Comparison of ENCODE assay signal across 26 cellular contexts in genomic region chr10:58645762-58646161, GRCh38.
DNase-seq lines count a peak whose midpoint lies in the region; ATAC-seq, FAIRE-seq and TF ChIP-seq lines count a peak whose summit lies in the region.
"Had no signal": no experiment of that assay in that cellular context is flagged by ENCODE, and none has a peak within 500 bp of the region (broad histone marks: within the 10 kb centered on the region; RNA-seq: fewer than 3 reads in every experiment).

No MANE protein-coding gene starts in this region.

- peaks cover 83% of the 10 kb centered on the region for H3K4me1 Mint-ChIP-seq in nephron
- H3K4me1 Mint-ChIP-seq: activated CD8-positive, alpha-beta memory T cell treated with anti-CD3 and anti-CD28 coated beads, Interleukin-2, amount 10 ng/mL, durations not matched to agents 7 days and 5 days had no signal

- POLR2A ChIA-PET in A549 (lab: Yijun Ruan, JAX) = no interaction called here

- H3K4me3 ChIP-seq in A549 (no peak overlapping the region), esophagus muscularis mucosa (peak overlapping the region; percentile 1 to 37 (median 17))
- H3K4me3 ChIP-seq: HAP-1 had no signal

- no peaks in the 10 kb centered on the region for H3K36me3 Mint-ChIP-seq in nephron (ENCODE audit: low read depth)
- H3K36me3 Mint-ChIP-seq: activated CD8-positive, alpha-beta memory T cell treated with anti-CD3 and anti-CD28 coated beads, Interleukin-2, amount 10 ng/mL, durations not matched to agents 7 days and 5 days; natural killer cell treated with Interleukin-12 subunit alpha and Interleukin-12 subunit beta and Interleukin-15 and Interleukin-18, amount 100 ng/mL, for 72 hours had no signal

- no peak for TF ChIP-seq RAD21 in A549 (conservative IDR thresholded peaks at IDR 0.05 in 1 of 2, IDR thresholded peaks at IDR 0.05 in 1 of 2)

- peak overlapping the region; percentile 20; the same call in 2 of the 3 replicates for H3K4me2 ChIP-seq in A549

- H3K27me3 ChIP-seq in esophagus muscularis mucosa = no peaks in the 10 kb centered on the region

- no peak for TF ChIP-seq EP300 in A549 (IDR thresholded peaks at IDR 0.05)
- no peak for TF ChIP-seq EP300 in esophagus muscularis mucosa (IDR thresholded peaks at IDR 0.05)

- H3K4me1 ChIP-seq in A549 = peaks cover 85% of the 10 kb centered on the region
- peaks cover 7 to 84% (median 78%) of the 10 kb centered on the region in 4 donors for H3K4me1 ChIP-seq in esophagus muscularis mucosa

- no peak overlapping the region for H3K4me3 Mint-ChIP-seq in nephron
- H3K4me3 Mint-ChIP-seq: activated CD8-positive, alpha-beta memory T cell treated with anti-CD3 and anti-CD28 coated beads, Interleukin-2, amount 10 ng/mL, durations not matched to agents 7 days and 5 days; natural killer cell treated with Interleukin-12 subunit alpha and Interleukin-12 subunit beta and Interleukin-15 and Interleukin-18, amount 100 ng/mL, for 72 hours had no signal

- peak overlapping the region in 2 of 3 experiments; percentile 34 to 57 for H3K27ac Mint-ChIP-seq in nephron
- H3K27ac Mint-ChIP-seq: activated CD8-positive, alpha-beta memory T cell treated with anti-CD3 and anti-CD28 coated beads, Interleukin-2, amount 10 ng/mL, durations not matched to agents 7 days and 5 days; natural killer cell treated with Interleukin-12 subunit alpha and Interleukin-12 subunit beta and Interleukin-15 and Interleukin-18, amount 100 ng/mL, for 72 hours; progenitor cell of endocrine pancreas had no signal

- H3K36me3 ChIP-seq in esophagus muscularis mucosa = no peaks in the 10 kb centered on the region
- H3K36me3 ChIP-seq: HAP-1 had no signal

- no peak for TF ChIP-seq POLR2A in A549 (IDR thresholded peaks at IDR 0.05; ENCODE audit: low read length)
- TF ChIP-seq POLR2A in esophagus muscularis mucosa (IDR thresholded peaks at IDR 0.05; ENCODE audit: low read depth) = no peak

- no peak for ATAC-seq in A549
- ATAC-seq in HG02884 (IDR thresholded peaks at IDR 0.05; ENCODE audit: unreplicated experiment) = no peak
- ATAC-seq in HG02588 (IDR thresholded peaks at IDR 0.05; ENCODE audit: unreplicated experiment) = no peak
- ATAC-seq in HG03025 (IDR thresholded peaks at IDR 0.05; ENCODE audit: low FRiP score, unreplicated experiment) = no peak
- ATAC-seq: activated CD8-positive, alpha-beta memory T cell treated with anti-CD3 and anti-CD28 coated beads, Interleukin-2, amount 10 ng/mL, durations not matched to agents 7 days and 5 days; HepG2; natural killer cell treated with Interleukin-12 subunit alpha and Interleukin-12 subunit beta and Interleukin-15 and Interleukin-18, amount 100 ng/mL, for 72 hours had no signal

- H3K27ac ChIP-seq in A549 (peak overlapping the region; percentile 15 to 50; a peak in 4 of 6 replicates), VCaP (peak overlapping the region; percentile 65), esophagus muscularis mucosa (replicated peaks in 1 of 4) (peak overlapping the region; percentile 58 to 75 (median 68))

- no peaks in the 10 kb centered on the region for H3K27me3 Mint-ChIP-seq in nephron (ENCODE audit: low read depth)
- H3K27me3 Mint-ChIP-seq: activated CD8-positive, alpha-beta memory T cell treated with anti-CD3 and anti-CD28 coated beads, Interleukin-2, amount 10 ng/mL, durations not matched to agents 7 days and 5 days; natural killer cell treated with Interleukin-12 subunit alpha and Interleukin-12 subunit beta and Interleukin-15 and Interleukin-18, amount 100 ng/mL, for 72 hours; progenitor cell of endocrine pancreas had no signal

- no peaks in the 10 kb centered on the region for H3K9me3 ChIP-seq in A549
- H3K9me3 ChIP-seq in esophagus muscularis mucosa = no peaks in the 10 kb centered on the region
- H3K9me3 ChIP-seq: HAP-1 had no signal

- intact Hi-C loops in esophagus muscularis mucosa (cut with DNase I) = loop anchor here (10.0 kb wide), 1 partner anchor 59 kb away; no protein-coding TSS in a partner anchor

- H3K9me3 Mint-ChIP-seq in nephron = no peaks in the 10 kb centered on the region
- H3K9me3 Mint-ChIP-seq: natural killer cell treated with Interleukin-12 subunit alpha and Interleukin-12 subunit beta and Interleukin-15 and Interleukin-18, amount 100 ng/mL, for 72 hours had no signal

- FAIRE-seq in A549 (lab: Jason Lieb, UNC) = no peak
- FAIRE-seq: GM19239, HepG2, TTC549, urothelium cell line had no signal

- no peak for TF ChIP-seq CTCF in A549 (IDR thresholded peaks at IDR 0.05)
- no peak for TF ChIP-seq CTCF in VCaP (conservative IDR thresholded peaks at IDR 0.05)
- TF ChIP-seq CTCF in esophagus muscularis mucosa (IDR thresholded peaks at IDR 0.05) = no peak
- no peak for TF ChIP-seq CTCF in nephron (IDR thresholded peaks at IDR 0.05; ENCODE audit: unreplicated experiment in 3 of 3)

- CTCF ChIA-PET in A549 (lab: Yijun Ruan, JAX) = no interaction called here

- DNase-seq in A549 (ENCODE audit: low read depth in 1 of 2, low spot score in 1 of 2) (no peak), esophagus muscularis mucosa (ENCODE audit: extremely low spot score) (no peak), KG1 (lab: John Stamatoyannopoulos, UW) (no peak)
- DNase-seq: activated CD4-positive, alpha-beta T cell treated with anti-CD3 and anti-CD28 coated beads for 48 hours; activated CD8-positive, alpha-beta memory T cell treated with anti-CD3 and anti-CD28 coated beads, Interleukin-2, amount 10 ng/mL, durations not matched to agents 7 days and 5 days; central memory CD4-positive, alpha-beta T cell; DMS153; effector CD8-positive, alpha-beta T cell; GF-D8; kidney glomerular epithelial cell; NCI-H146; NCI-H226; stimulated activated CD4-positive, alpha-beta T cell treated with anti-CD3 and anti-CD28 coated beads, Interleukin-12 subunit alpha, Interleukin-12 subunit beta, amount 100 ng/mL, for 4 hours; stimulated activated CD8-positive, alpha-beta memory T cell treated with anti-CD3 and anti-CD28 coated beads, Interleukin-4, amount 100 ng/mL, for 48 hours had no signal

- 62% methylated on average over 2 of the region's 2 CpGs for WGBS in A549 (ENCODE audit: missing lambda C conversion rate)
- WGBS in esophagus muscularis mucosa = 33% methylated on average over 2 of the region's 2 CpGs

TF ChIP-seq in A549, 52 proteins besides CTCF, POLR2A, EP300 and RAD21:
- TF ChIP-seq USF2 (IDR thresholded peaks at IDR 0.05) (no peak), MAX (IDR thresholded peaks at IDR 0.05) (no peak)
TF ChIP-seq in A549: peak in this region for 0.
